In genomic region chr2:27652790-27653189, GRCh38 we compare ENCODE assay signal across 18 cellular contexts. TPM values are rescaled to one million over a fixed set of nuclear protein-coding genes. Genes with fewer than 3 reads are reported as not detected.
DNase-seq lines count a peak whose midpoint lies in the region; ATAC-seq, FAIRE-seq and TF ChIP-seq lines count a peak whose summit lies in the region.
"Had no signal": no experiment of that assay in that cellular context is flagged by ENCODE, and none has a peak within 500 bp of the region (broad histone marks: within the 10 kb centered on the region; RNA-seq: fewer than 3 reads in every experiment).

No MANE protein-coding gene starts in this region.

- peaks cover 55% of the 10 kb centered on the region for H3K36me3 ChIP-seq in ACC112 (ENCODE audit: insufficient read depth, low read length)
- H3K36me3 ChIP-seq in endothelial cell of umbilical vein (ENCODE audit: control insufficient read depth in 2 of 2, extremely low read depth in 1 of 2, insufficient read depth in 2 of 2, low read length in 2 of 2): peaks cover 30 to 35% of the 10 kb centered on the region in 2 experiments

- no peak for TF ChIP-seq CTCF in endothelial cell of umbilical vein (IDR thresholded peaks at IDR 0.05; ENCODE audit: extremely low read depth in 1 of 2, insufficient read depth in 1 of 2, low read depth in 1 of 2, low read length in 2 of 2)

- H3K4me2 ChIP-seq in endothelial cell of umbilical vein (ENCODE audit: insufficient read depth, low read length): no peak overlapping the region

- H3K27me3 ChIP-seq in ACC112 (ENCODE audit: insufficient read depth, low read length) (no peaks in the 10 kb centered on the region), endothelial cell of umbilical vein (ENCODE audit: control insufficient read depth in 2 of 2, insufficient read depth in 2 of 2, low read length in 2 of 2) (no peaks in the 10 kb centered on the region)

- no peaks in the 10 kb centered on the region for H3K9me3 Mint-ChIP-seq in activated CD4-positive, alpha-beta memory T cell treated with anti-CD3 and anti-CD28 coated beads for 36 hours
- H3K9me3 Mint-ChIP-seq in activated CD4-positive, alpha-beta memory T cell treated with anti-CD3 and anti-CD28 coated beads, Interleukin-2, amount 10 ng/mL, durations not matched to agents 7 days and 5 days: no peaks in the 10 kb centered on the region
- H3K9me3 Mint-ChIP-seq in activated T-helper 17 cell treated with anti-CD3 and anti-CD28 coated beads, Interleukin-2, amount 50 U/mL, for 72 hours: no peaks in the 10 kb centered on the region

- H3K9ac ChIP-seq in endothelial cell of umbilical vein (replicated peaks; ENCODE audit: extremely low read depth, insufficient read depth, low read length): no peak overlapping the region

- POLR2A ChIA-PET in activated CD4-positive, alpha-beta memory T cell treated with anti-CD3 and anti-CD28 coated beads for 36 hours (lab: Charles Lee): interaction anchor here (0.9 to 1.0 kb wide), 2 partner anchors 14 to 30 kb away, joined by 3 to 4 read pairs; no protein-coding TSS in a partner anchor
- POLR2A ChIA-PET in activated CD4-positive, alpha-beta memory T cell treated with anti-CD3 and anti-CD28 coated beads, Interleukin-2, amount 10 ng/mL, durations not matched to agents 7 days and 5 days (lab: Charles Lee): interaction anchor here (0.7 to 1.1 kb wide), 2 partner anchors 11 to 14 kb away, joined by 3 read pairs; partner anchors contain the start of genes SLC4A1AP and SUPT7L
- POLR2A ChIA-PET in endothelial cell of umbilical vein (lab: Charles Lee): interaction anchor here (0.6 to 1.3 kb wide), 2 partner anchors 13 to 29 kb away, joined by 3 to 4 read pairs; no protein-coding TSS in a partner anchor

- H2AFZ ChIP-seq in ACC112 (ENCODE audit: low read length, unreplicated experiment): no peak overlapping the region
- no peak overlapping the region for H2AFZ ChIP-seq in endothelial cell of umbilical vein (ENCODE audit: low read depth, low read length)

- no peak for FAIRE-seq in endothelial cell of umbilical vein (lab: Jason Lieb, UNC)
- FAIRE-seq: A204.1 had no signal

- H3K4me3 ChIP-seq in ACC112 (ENCODE audit: low read depth, low read length) (no peak overlapping the region), endothelial cell of umbilical vein (replicated peaks in 1 of 3; ENCODE audit: insufficient read depth in 1 of 3, low read depth in 1 of 3, low read length in 3 of 3) (no peak overlapping the region)

- H3K27ac Mint-ChIP-seq in activated CD4-positive, alpha-beta memory T cell treated with anti-CD3 and anti-CD28 coated beads for 36 hours: peak overlapping the region; percentile 23
- H3K27ac Mint-ChIP-seq in activated CD4-positive, alpha-beta memory T cell treated with anti-CD3 and anti-CD28 coated beads, Interleukin-2, amount 10 ng/mL, durations not matched to agents 7 days and 5 days: no peak overlapping the region
- H3K27ac Mint-ChIP-seq in activated T-helper 17 cell treated with anti-CD3 and anti-CD28 coated beads, Interleukin-2, amount 50 U/mL, for 72 hours: peak overlapping the region; percentile 65

- H4K20me1 ChIP-seq in endothelial cell of umbilical vein (replicated peaks; ENCODE audit: control insufficient read depth, extremely low read depth, insufficient read depth, low read length): no peaks in the 10 kb centered on the region

- peaks cover 30% of the 10 kb centered on the region for H3K4me1 Mint-ChIP-seq in activated CD4-positive, alpha-beta memory T cell treated with anti-CD3 and anti-CD28 coated beads for 36 hours (ENCODE audit: low read depth)
- H3K4me1 Mint-ChIP-seq in activated CD4-positive, alpha-beta memory T cell treated with anti-CD3 and anti-CD28 coated beads, Interleukin-2, amount 10 ng/mL, durations not matched to agents 7 days and 5 days: peaks cover 18% of the 10 kb centered on the region
- peaks cover 17% of the 10 kb centered on the region for H3K4me1 Mint-ChIP-seq in activated T-helper 17 cell treated with anti-CD3 and anti-CD28 coated beads, Interleukin-2, amount 50 U/mL, for 72 hours

- H3K9me1 ChIP-seq in endothelial cell of umbilical vein (replicated peaks; ENCODE audit: control insufficient read depth, extremely low read depth, insufficient read depth, low read length): no peaks in the 10 kb centered on the region

- intact Hi-C loops in activated CD4-positive, alpha-beta memory T cell treated with anti-CD3 and anti-CD28 coated beads for 36 hours (cut with micrococcal nuclease): loop anchor here (1.0 kb wide), 1 partner anchor 14 kb away; no protein-coding TSS in a partner anchor
- intact Hi-C loops in endothelial cell of umbilical vein (cut with micrococcal nuclease): no loop called here

- peak; percentile 83 for ATAC-seq in activated T-helper 17 cell treated with anti-CD3 and anti-CD28 coated beads, Interleukin-2, amount 50 U/mL, for 72 hours (replicated peaks)
- no peak for ATAC-seq in GM19452 (IDR thresholded peaks at IDR 0.05; ENCODE audit: unreplicated experiment)
- ATAC-seq: Panc1 had no signal

- DNase-seq in activated CD4-positive, alpha-beta memory T cell treated with anti-CD3 and anti-CD28 coated beads for 36 hours: no peak
- DNase-seq in activated CD4-positive, alpha-beta memory T cell treated with anti-CD3 and anti-CD28 coated beads, Interleukin-2, amount 10 ng/mL, durations not matched to agents 7 days and 5 days: no peak
- no peak for DNase-seq in endothelial cell of umbilical vein (ENCODE audit: low read depth, low spot score)
- no peak for DNase-seq in inferior parietal cortex (ENCODE audit: extremely low spot score)
- DNase-seq in NCI-H1930 (lab: John Stamatoyannopoulos, UW): no peak
- DNase-seq: COR-L47, DMS53, H7, Karpas-422, NCI-H2029, NCI-H2171 treated with DMSO at 0.1 percent for 48 hours, NCI-H774 had no signal

- BruUV-seq in endothelial cell of umbilical vein (replicated peaks; lab: Mats Ljungman, UMichigan): no TSS peak

- H3K36me3 Mint-ChIP-seq in activated CD4-positive, alpha-beta memory T cell treated with anti-CD3 and anti-CD28 coated beads for 36 hours: peaks cover 56% of the 10 kb centered on the region
- H3K36me3 Mint-ChIP-seq in activated CD4-positive, alpha-beta memory T cell treated with anti-CD3 and anti-CD28 coated beads, Interleukin-2, amount 10 ng/mL, durations not matched to agents 7 days and 5 days (ENCODE audit: low read depth): peaks cover 74% of the 10 kb centered on the region
- H3K36me3 Mint-ChIP-seq in activated T-helper 17 cell treated with anti-CD3 and anti-CD28 coated beads, Interleukin-2, amount 50 U/mL, for 72 hours (ENCODE audit: low read depth): peaks cover 98% of the 10 kb centered on the region

- peaks cover 22% of the 10 kb centered on the region for H3K4me1 ChIP-seq in ACC112 (ENCODE audit: control insufficient read depth, insufficient read depth, low read length, unreplicated experiment)
- peaks cover 9% of the 10 kb centered on the region for H3K4me1 ChIP-seq in endothelial cell of umbilical vein (ENCODE audit: control insufficient read depth, extremely low read depth, insufficient read depth, low read length)

- CTCF ChIA-PET in activated CD4-positive, alpha-beta memory T cell treated with anti-CD3 and anti-CD28 coated beads for 36 hours (lab: Charles Lee): interaction anchor here (4.5 kb wide), 1 partner anchor 30 kb away, joined by 22 read pairs; no protein-coding TSS in a partner anchor
- CTCF ChIA-PET in activated CD4-positive, alpha-beta memory T cell treated with anti-CD3 and anti-CD28 coated beads, Interleukin-2, amount 10 ng/mL, durations not matched to agents 7 days and 5 days (lab: Charles Lee): interaction anchor here (1.1 kb wide), 1 partner anchor 30 kb away, joined by 3 read pairs; no protein-coding TSS in a partner anchor
- CTCF ChIA-PET in endothelial cell of umbilical vein (lab: Charles Lee): interaction anchor here (3.3 kb wide), 1 partner anchor 31 kb away, joined by 18 read pairs; no protein-coding TSS in a partner anchor

- no peaks in the 10 kb centered on the region for H3K79me2 ChIP-seq in ACC112 (ENCODE audit: control insufficient read depth, insufficient read depth, low read length, unreplicated experiment)
- no peaks in the 10 kb centered on the region for H3K79me2 ChIP-seq in endothelial cell of umbilical vein (ENCODE audit: control insufficient read depth, insufficient read depth, low read length)

- TF ChIP-seq POLR2A in endothelial cell of umbilical vein (IDR thresholded peaks at IDR 0.05; ENCODE audit: low read depth, low read length): no peak

- no peaks in the 10 kb centered on the region for H3K27me3 Mint-ChIP-seq in activated CD4-positive, alpha-beta memory T cell treated with anti-CD3 and anti-CD28 coated beads for 36 hours
- H3K27me3 Mint-ChIP-seq in activated CD4-positive, alpha-beta memory T cell treated with anti-CD3 and anti-CD28 coated beads, Interleukin-2, amount 10 ng/mL, durations not matched to agents 7 days and 5 days: no peaks in the 10 kb centered on the region
- H3K27me3 Mint-ChIP-seq in activated T-helper 17 cell treated with anti-CD3 and anti-CD28 coated beads, Interleukin-2, amount 50 U/mL, for 72 hours: no peaks in the 10 kb centered on the region

- H3K4me3 Mint-ChIP-seq in activated CD4-positive, alpha-beta memory T cell treated with anti-CD3 and anti-CD28 coated beads for 36 hours: no peak overlapping the region
- H3K4me3 Mint-ChIP-seq in activated CD4-positive, alpha-beta memory T cell treated with anti-CD3 and anti-CD28 coated beads, Interleukin-2, amount 10 ng/mL, durations not matched to agents 7 days and 5 days: no peak overlapping the region
- H3K4me3 Mint-ChIP-seq in activated T-helper 17 cell treated with anti-CD3 and anti-CD28 coated beads, Interleukin-2, amount 50 U/mL, for 72 hours: no peak overlapping the region

- peak overlapping the region; percentile 8; the same call in 1 of the 2 replicates for H3K27ac ChIP-seq in ACC112 (ENCODE audit: low read depth, low read length)
- no peak overlapping the region for H3K27ac ChIP-seq in endothelial cell of umbilical vein (ENCODE audit: insufficient read depth, low read depth, low read length)
- H3K27ac ChIP-seq: C4-2B had no signal

- dilution Hi-C loops in endothelial cell of umbilical vein (cut with MboI; ENCODE audit: extremely low pct_ligation_motif_present, low sequenced_read_pairs): no loop called here

- H3K9me3 ChIP-seq in endothelial cell of umbilical vein (replicated peaks; ENCODE audit: control insufficient read depth, insufficient read depth, low read length): no peaks in the 10 kb centered on the region

RNA-seq across cellular contexts. Expression of gene SUPT7L, which starts 10.6 kb away (rescaled TPM):
- total RNA-seq in activated CD4-positive, alpha-beta memory T cell treated with anti-CD3 and anti-CD28 coated beads for 36 hours: 10 to 100 TPM; 30.1 to 30.3 TPM
- total RNA-seq in activated CD4-positive, alpha-beta memory T cell treated with anti-CD3 and anti-CD28 coated beads, Interleukin-2, amount 10 ng/mL, durations not matched to agents 7 days and 5 days: 10 to 100 TPM; 36.5 to 37.2 TPM
- 10 to 100 TPM; 27.7 to 32.7 TPM for total RNA-seq in activated T-helper 17 cell treated with anti-CD3 and anti-CD28 coated beads, Interleukin-2, amount 50 U/mL, for 72 hours
- total RNA-seq in endothelial cell of umbilical vein: 30.2 and 30.3 TPM in 2 replicates
- polyA plus RNA-seq in endothelial cell of umbilical vein: 39.3 and 44.5 TPM in 2 replicates
- 39.4 and 41.5 TPM in 2 replicates for polyA plus RNA-seq in endothelial cell of umbilical vein (2011; cell fraction: cytosol; rRNA removed)
- polyA plus RNA-seq in endothelial cell of umbilical vein (2011; cell fraction: nucleus; rRNA removed): 106 and 122 TPM in 2 replicates
- polyA plus RNA-seq in endothelial cell of umbilical vein (2012): 31.9 and 33.1 TPM in 2 replicates
- 41.6 and 42.7 TPM in 2 replicates for polyA minus RNA-seq in endothelial cell of umbilical vein
- polyA minus RNA-seq in endothelial cell of umbilical vein (2011; cell fraction: cytosol; rRNA and poly(A)+ RNA removed): 25.1 TPM
- 43.5 and 53.4 TPM in 2 replicates for polyA minus RNA-seq in endothelial cell of umbilical vein (2011; cell fraction: nucleus; rRNA and poly(A)+ RNA removed)

RNA-seq across cellular contexts. Expression of gene SLC4A1AP, which starts 10.9 kb away (rescaled TPM):
- 10 to 100 TPM; 26.5 TPM for total RNA-seq in activated CD4-positive, alpha-beta memory T cell treated with anti-CD3 and anti-CD28 coated beads for 36 hours
- total RNA-seq in activated CD4-positive, alpha-beta memory T cell treated with anti-CD3 and anti-CD28 coated beads, Interleukin-2, amount 10 ng/mL, durations not matched to agents 7 days and 5 days: 10 to 100 TPM; 27.3 to 27.9 TPM
- total RNA-seq in activated T-helper 17 cell treated with anti-CD3 and anti-CD28 coated beads, Interleukin-2, amount 50 U/mL, for 72 hours: 10 to 100 TPM; 23.6 to 25.5 TPM
- 26.2 and 28.4 TPM in 2 replicates for total RNA-seq in endothelial cell of umbilical vein
- 9.1 and 9.5 TPM in 2 replicates for polyA plus RNA-seq in endothelial cell of umbilical vein
- polyA plus RNA-seq in endothelial cell of umbilical vein (2011; cell fraction: cytosol; rRNA removed): 12.3 and 12.7 TPM in 2 replicates
- 15.3 and 19.2 TPM in 2 replicates for polyA plus RNA-seq in endothelial cell of umbilical vein (2011; cell fraction: nucleus; rRNA removed)
- polyA plus RNA-seq in endothelial cell of umbilical vein (2012): 24.5 and 29.7 TPM in 2 replicates
- polyA minus RNA-seq in endothelial cell of umbilical vein: 5.1 and 6.2 TPM in 2 replicates
- polyA minus RNA-seq in endothelial cell of umbilical vein (2011; cell fraction: cytosol; rRNA and poly(A)+ RNA removed): 11.2 TPM
- 9.2 and 9.6 TPM in 2 replicates for polyA minus RNA-seq in endothelial cell of umbilical vein (2011; cell fraction: nucleus; rRNA and poly(A)+ RNA removed)

RNA-seq across cellular contexts. Expression of gene GPN1, which starts 23.9 kb away (rescaled TPM):
- total RNA-seq in activated CD4-positive, alpha-beta memory T cell treated with anti-CD3 and anti-CD28 coated beads for 36 hours: 10 to 100 TPM; 54.4 to 56.8 TPM
- total RNA-seq in activated CD4-positive, alpha-beta memory T cell treated with anti-CD3 and anti-CD28 coated beads, Interleukin-2, amount 10 ng/mL, durations not matched to agents 7 days and 5 days: 10 to 100 TPM; 45.0 to 45.8 TPM
- total RNA-seq in activated T-helper 17 cell treated with anti-CD3 and anti-CD28 coated beads, Interleukin-2, amount 50 U/mL, for 72 hours: 10 to 100 TPM; 38.5 to 55.4 TPM
- 41.5 and 45.5 TPM in 2 replicates for total RNA-seq in endothelial cell of umbilical vein
- polyA plus RNA-seq in endothelial cell of umbilical vein: 33.2 and 35.4 TPM in 2 replicates
- 49.3 and 49.6 TPM in 2 replicates for polyA plus RNA-seq in endothelial cell of umbilical vein (2011; cell fraction: cytosol; rRNA removed)
- polyA plus RNA-seq in endothelial cell of umbilical vein (2011; cell fraction: nucleus; rRNA removed): 28.9 and 36.3 TPM in 2 replicates
- 56.4 and 68.4 TPM in 2 replicates for polyA plus RNA-seq in endothelial cell of umbilical vein (2012)
- polyA minus RNA-seq in endothelial cell of umbilical vein: 52.5 and 60.8 TPM in 2 replicates
- polyA minus RNA-seq in endothelial cell of umbilical vein (2011; cell fraction: cytosol; rRNA and poly(A)+ RNA removed): 35.8 TPM
- polyA minus RNA-seq in endothelial cell of umbilical vein (2011; cell fraction: nucleus; rRNA and poly(A)+ RNA removed): 25.2 and 33.6 TPM in 2 replicates

RNA-seq across cellular contexts. Expression of gene CCDC121, which starts 24.0 kb away (rescaled TPM):
- total RNA-seq in activated CD4-positive, alpha-beta memory T cell treated with anti-CD3 and anti-CD28 coated beads for 36 hours: under 1 TPM; 0.34 to 0.36 TPM
- total RNA-seq in activated CD4-positive, alpha-beta memory T cell treated with anti-CD3 and anti-CD28 coated beads, Interleukin-2, amount 10 ng/mL, durations not matched to agents 7 days and 5 days: under 1 TPM; 0.78 to 0.90 TPM
- total RNA-seq in activated T-helper 17 cell treated with anti-CD3 and anti-CD28 coated beads, Interleukin-2, amount 50 U/mL, for 72 hours: under 1 TPM; 0.26 to 0.45 TPM
- 1.7 and 3.3 TPM in 2 replicates for total RNA-seq in endothelial cell of umbilical vein
- 0.92 and 1.2 TPM in 2 replicates for polyA plus RNA-seq in endothelial cell of umbilical vein
- polyA plus RNA-seq in endothelial cell of umbilical vein (2011; cell fraction: cytosol; rRNA removed): 1.4 and 1.5 TPM in 2 replicates
- polyA plus RNA-seq in endothelial cell of umbilical vein (2011; cell fraction: nucleus; rRNA removed): 1.4 and 1.8 TPM in 2 replicates
- polyA plus RNA-seq in endothelial cell of umbilical vein (2012): 2.2 and 2.7 TPM in 2 replicates
- polyA minus RNA-seq in endothelial cell of umbilical vein: 0.79 and 0.95 TPM in 2 replicates
- polyA minus RNA-seq in endothelial cell of umbilical vein (2011; cell fraction: cytosol; rRNA and poly(A)+ RNA removed): 1.0 TPM
- 0.96 and 1.0 TPM in 2 replicates for polyA minus RNA-seq in endothelial cell of umbilical vein (2011; cell fraction: nucleus; rRNA and poly(A)+ RNA removed)
